Comparison of ENCODE assay signal across 15 cellular contexts in the genomic region with DNA sequence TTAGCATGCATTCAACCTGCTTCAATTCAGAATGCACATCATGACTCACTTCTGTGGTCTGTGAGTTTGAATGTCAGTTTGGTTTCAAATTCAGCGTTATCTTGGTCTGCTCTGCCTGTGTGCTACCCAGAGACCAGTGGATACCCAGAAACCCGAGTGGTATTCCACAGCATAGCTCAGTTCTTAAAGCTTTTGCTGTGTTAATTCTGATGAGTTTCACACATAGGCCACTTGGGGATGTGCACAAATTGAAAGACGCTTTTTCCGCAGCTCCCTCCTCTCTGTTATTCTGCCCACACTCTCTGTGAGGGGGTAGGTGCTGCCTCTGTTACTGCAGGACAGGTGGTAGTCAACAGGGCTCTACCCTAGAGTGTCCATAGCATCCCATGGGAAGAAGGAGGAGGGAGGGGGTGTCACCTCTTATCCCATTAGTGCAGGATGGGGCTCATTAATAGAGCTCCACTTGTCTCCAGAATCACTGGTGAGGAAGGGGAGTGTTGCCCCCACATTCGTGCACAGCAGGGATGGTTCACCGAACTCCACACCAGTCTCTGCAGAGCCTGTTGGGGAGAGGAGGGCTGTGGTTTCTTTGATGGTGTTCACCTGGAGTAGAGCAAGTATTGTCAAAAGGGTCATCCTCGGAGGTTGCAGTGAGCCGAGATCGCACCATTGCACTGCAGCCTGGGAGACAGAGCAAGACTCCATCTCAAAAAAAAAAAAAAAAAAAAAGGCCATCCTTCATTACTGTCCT. TPM values are rescaled to one million over a fixed set of nuclear protein-coding genes. Genes with fewer than 3 reads are reported as not detected.
DNase-seq lines count a peak whose midpoint lies in the region; ATAC-seq and TF ChIP-seq lines count a peak whose summit lies in the region.
"Had no signal": no experiment of that assay in that cellular context is flagged by ENCODE, and none has a peak within 500 bp of the region (broad histone marks: within the 10 kb centered on the region; RNA-seq: fewer than 3 reads in every experiment).

No MANE protein-coding gene starts in this region.

- H3K4me3 ChIP-seq in thyroid gland (replicated peaks in 1 of 3), result no peak overlapping the region
- H3K4me3 ChIP-seq: SK-N-MC had no signal

- POLR2A ChIA-PET in HEK293T (lab: Yijun Ruan, JAX), result no interaction called here

- H3K27ac Mint-ChIP-seq in activated CD4-positive, alpha-beta T cell treated with anti-CD3 and anti-CD28 coated beads, Interleukin-2, amount 10 ng/mL, durations not matched to agents 24 days and 14 days, result peak overlapping the region; percentile 83
- no peak overlapping the region for H3K27ac Mint-ChIP-seq in central memory CD8-positive, alpha-beta T cell (ENCODE audit: low read depth)

- H3K4me3 Mint-ChIP-seq in activated CD4-positive, alpha-beta T cell treated with anti-CD3 and anti-CD28 coated beads, Interleukin-2, amount 10 ng/mL, durations not matched to agents 24 days and 14 days, result peak overlapping the region; percentile 69
- H3K4me3 Mint-ChIP-seq in central memory CD8-positive, alpha-beta T cell, result no peak overlapping the region

- H3K4me1 ChIP-seq in thyroid gland, result no peaks in the 10 kb centered on the region

- peaks cover 22% of the 10 kb centered on the region for H3K9me3 Mint-ChIP-seq in activated CD4-positive, alpha-beta T cell treated with anti-CD3 and anti-CD28 coated beads, Interleukin-2, amount 10 ng/mL, durations not matched to agents 24 days and 14 days
- H3K9me3 Mint-ChIP-seq in central memory CD8-positive, alpha-beta T cell, result no peaks in the 10 kb centered on the region

- H3K27me3 Mint-ChIP-seq in activated CD4-positive, alpha-beta T cell treated with anti-CD3 and anti-CD28 coated beads, Interleukin-2, amount 10 ng/mL, durations not matched to agents 24 days and 14 days, result no peaks in the 10 kb centered on the region
- H3K27me3 Mint-ChIP-seq in central memory CD8-positive, alpha-beta T cell, result no peaks in the 10 kb centered on the region

- no peaks in the 10 kb centered on the region for H3K9me3 ChIP-seq in thyroid gland

- ATAC-seq in activated CD4-positive, CD25-positive, alpha-beta regulatory T cell treated with anti-CD3 and anti-CD28 coated beads, Interleukin-2, amount 50 U/mL, for 24 hours, result peak; percentile 98 to 99
- ATAC-seq in central memory CD8-positive, alpha-beta T cell (replicated peaks; ENCODE audit: extremely low read depth, poor library complexity, severe bottlenecking), result peak; percentile 19
- ATAC-seq: left colon had no signal

- TF ChIP-seq CTCF in thyroid gland (IDR thresholded peaks at IDR 0.05), result no peak

- CTCF ChIA-PET in HEK293T (lab: Yijun Ruan, JAX), result no interaction called here

- no peaks in the 10 kb centered on the region for H3K27me3 ChIP-seq in thyroid gland

- H3K36me3 Mint-ChIP-seq in activated CD4-positive, alpha-beta T cell treated with anti-CD3 and anti-CD28 coated beads, Interleukin-2, amount 10 ng/mL, durations not matched to agents 24 days and 14 days (ENCODE audit: low read depth), result peaks cover 80% of the 10 kb centered on the region
- peaks cover 28% of the 10 kb centered on the region for H3K36me3 Mint-ChIP-seq in central memory CD8-positive, alpha-beta T cell (ENCODE audit: insufficient read depth)

- H3K36me3 ChIP-seq in thyroid gland, result peaks cover 4 to 5% of the 10 kb centered on the region in 2 donors

- H3K27ac ChIP-seq in thyroid gland, result no peak overlapping the region
- H3K27ac ChIP-seq: HL-60, SK-N-MC had no signal

- WGBS in thyroid gland, 2 donors, result 97% methylated on average over 9 of the region's 9 CpGs

- DNase-seq in activated CD4-positive, alpha-beta T cell treated with anti-CD3 and anti-CD28 coated beads, Interleukin-2, amount 10 ng/mL, durations not matched to agents 24 days and 14 days, result peak; percentile 86
- DNase-seq in activated CD4-positive, alpha-beta T cell treated with anti-CD3 and anti-CD28 coated beads, Interleukin-2, amount 50 U/mL, for 1 hour, result no peak
- no peak for DNase-seq in central memory CD8-positive, alpha-beta T cell (ENCODE audit: low spot score in 2 of 2)
- peak in 2 of 3 experiments; percentile 21 to 22 for DNase-seq in stimulated activated CD4-positive, alpha-beta T cell treated with anti-CD3 and anti-CD28 coated beads, TNF-alpha, amount 100 ng/mL, for 24 hours (ENCODE audit: low read depth in 3 of 3)
- DNase-seq in thyroid gland, result no peak
- DNase-seq in UCSD-AML1 (lab: John Stamatoyannopoulos, UW; ENCODE audit: unreplicated experiment), result no peak
- DNase-seq in HEK293T (ENCODE audit: extremely low spot score), result no peak
- DNase-seq: DMS79, left colon, NCI-H1092 treated with DMSO at 0.1 percent for 48 hours, NCI-H526 treated with DMSO at 0.1 percent for 48 hours, occipital lobe had no signal

- TF ChIP-seq POLR2A in thyroid gland (IDR thresholded peaks at IDR 0.05), result no peak

- H3K4me1 Mint-ChIP-seq in activated CD4-positive, alpha-beta T cell treated with anti-CD3 and anti-CD28 coated beads, Interleukin-2, amount 10 ng/mL, durations not matched to agents 24 days and 14 days, result peaks cover 51% of the 10 kb centered on the region
- peaks cover 48% of the 10 kb centered on the region for H3K4me1 Mint-ChIP-seq in central memory CD8-positive, alpha-beta T cell

- intact Hi-C loops in activated CD4-positive, alpha-beta T cell treated with anti-CD3 and anti-CD28 coated beads, Interleukin-2, amount 10 ng/mL, durations not matched to agents 24 days and 14 days (cut with micrococcal nuclease), result loop anchor here (1.0 to 2.0 kb wide), 4 partner anchors 12 to 77 kb away; partner anchors contain the start of gene FKBP1A
- intact Hi-C loops in thyroid gland (cut with DNase I), result no loop called here

TF ChIP-seq in HEK293T, 16 proteins besides CTCF, POLR2A, EP300 and RAD21:
- TF ChIP-seq SUZ12 (IDR thresholded peaks at IDR 0.05) (no peak), NFRKB (IDR thresholded peaks at IDR 0.05) (no peak), SP1 (IDR thresholded peaks at IDR 0.05) (no peak), L3MBTL2 (conservative IDR thresholded peaks at IDR 0.05) (no peak), FOXA1 (IDR thresholded peaks at IDR 0.05) (no peak), ELF4 (IDR thresholded peaks at IDR 0.05) (no peak), HDGF (IDR thresholded peaks at IDR 0.05; ENCODE audit: borderline replicate concordance) (no peak), CTBP1 (IDR thresholded peaks at IDR 0.05; ENCODE audit: borderline replicate concordance) (no peak), FOXK2 (IDR thresholded peaks at IDR 0.05) (no peak), TARDBP (IDR thresholded peaks at IDR 0.05) (no peak), BHLHE40 (IDR thresholded peaks at IDR 0.05; ENCODE audit: borderline replicate concordance) (no peak), LEF1 (IDR thresholded peaks at IDR 0.05; ENCODE audit: borderline replicate concordance) (no peak), ZNF384 (IDR thresholded peaks at IDR 0.05) (no peak), ARNT (IDR thresholded peaks at IDR 0.05) (no peak), FOXM1 (IDR thresholded peaks at IDR 0.05; ENCODE audit: borderline replicate concordance) (no peak)
- TF ChIP-seq, protein P1, sequence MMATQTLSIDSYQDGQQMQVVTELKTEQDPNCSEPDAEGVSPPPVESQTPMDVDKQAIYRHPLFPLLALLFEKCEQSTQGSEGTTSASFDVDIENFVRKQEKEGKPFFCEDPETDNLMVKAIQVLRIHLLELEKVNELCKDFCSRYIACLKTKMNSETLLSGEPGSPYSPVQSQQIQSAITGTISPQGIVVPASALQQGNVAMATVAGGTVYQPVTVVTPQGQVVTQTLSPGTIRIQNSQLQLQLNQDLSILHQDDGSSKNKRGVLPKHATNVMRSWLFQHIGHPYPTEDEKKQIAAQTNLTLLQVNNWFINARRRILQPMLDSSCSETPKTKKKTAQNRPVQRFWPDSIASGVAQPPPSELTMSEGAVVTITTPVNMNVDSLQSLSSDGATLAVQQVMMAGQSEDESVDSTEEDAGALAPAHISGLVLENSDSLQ (IDR thresholded peaks at IDR 0.05), result no peak

RNA-seq across cellular contexts. Expression of gene SDCBP2, which starts 29.2 kb away (rescaled TPM):
- total RNA-seq in activated CD4-positive, alpha-beta T cell treated with anti-CD3 and anti-CD28 coated beads, Interleukin-2, amount 10 ng/mL, durations not matched to agents 24 days and 14 days, result 2.0 and 3.0 TPM in 2 replicates
- 10 to 100 TPM; 18.0 to 37.6 (median 34.7) TPM for total RNA-seq in thyroid gland

RNA-seq across cellular contexts. Expression of gene FKBP1A, which starts 34.8 kb away (rescaled TPM):
- 291 and 292 TPM in 2 replicates for total RNA-seq in activated CD4-positive, alpha-beta T cell treated with anti-CD3 and anti-CD28 coated beads, Interleukin-2, amount 10 ng/mL, durations not matched to agents 24 days and 14 days
- total RNA-seq in thyroid gland, result 100 to 1,000 TPM; 142 to 272 (median 189) TPM

Comparison
In these comparisons a context has a peak if more than half of its experiments do, and no peak if none do; other contexts are left out.
1. DNase-seq: peak in activated CD4-positive, alpha-beta T cell treated with anti-CD3 and anti-CD28 coated beads, Interleukin-2, amount 10 ng/mL, durations not matched to agents 24 days and 14 days (single experiment) and stimulated activated CD4-positive, alpha-beta T cell treated with anti-CD3 and anti-CD28 coated beads, TNF-alpha, amount 100 ng/mL, for 24 hours (2 of 3); none in activated CD4-positive, alpha-beta T cell treated with anti-CD3 and anti-CD28 coated beads, Interleukin-2, amount 50 U/mL, for 1 hour (single experiment), central memory CD8-positive, alpha-beta T cell (0 of 2), thyroid gland (0 of 2), UCSD-AML1 (single experiment) and HEK293T (single experiment).